25 cellular contexts compared by ENCODE assay signal in genomic region chr7:1987591-1988532, GRCh38.
DNase-seq lines count a peak whose midpoint lies in the region; ATAC-seq and FAIRE-seq lines count a peak whose summit lies in the region.
"Had no signal": no experiment of that assay in that cellular context is flagged by ENCODE, and none has a peak within 500 bp of the region (broad histone marks: within the 10 kb centered on the region; RNA-seq: fewer than 3 reads in every experiment).

No MANE protein-coding gene starts in this region.

- CTCF ChIA-PET in CD8-positive, alpha-beta memory T cell (lab: Charles Lee), result no interaction called here

- H3K27ac Mint-ChIP-seq in CD8-positive, alpha-beta memory T cell, result peak overlapping the region in 5 of 8 donors; percentile 47 to 96 (median 66)
- H3K27ac Mint-ChIP-seq in activated T-helper 2 cell treated with anti-CD3 and anti-CD28 coated beads, Interferon-gamma antibody, Interleukin-2, Interleukin-4, amounts not matched to agents 10 μg/mL and 5 μg/mL and 100 μg/mL, durations not matched to agents 14 hours and 24 hours and 36 hours, result peak overlapping the region; percentile 62
- peak overlapping the region; percentile 34 to 97 (median 86) for H3K27ac Mint-ChIP-seq in naive thymus-derived CD8-positive, alpha-beta T cell
- H3K27ac Mint-ChIP-seq in activated T-helper 17 cell treated with anti-CD3 and anti-CD28 coated beads, Interleukin-2, amount 50 U/mL, for 72 hours, result no peak overlapping the region
- H3K27ac Mint-ChIP-seq: activated B cell treated with CpG ODN at 0.5 μM for 24 hours had no signal

- DNase-seq in activated CD4-positive, alpha-beta T cell treated with anti-CD3 and anti-CD28 coated beads for 48 hours, result peak; percentile 14
- DNase-seq in activated CD4-positive, alpha-beta T cell treated with anti-CD3 and anti-CD28 coated beads, Interleukin-2, amount 50 U/mL, for 48 hours, result no peak
- DNase-seq in CD8-positive, alpha-beta memory T cell, result no peak
- DNase-seq in activated T-helper 2 cell treated with anti-CD3 and anti-CD28 coated beads, Interferon-gamma antibody, Interleukin-2, Interleukin-4, amounts not matched to agents 10 μg/mL and 5 μg/mL and 100 μg/mL, durations not matched to agents 14 hours and 24 hours and 36 hours (ENCODE audit: low spot score), result no peak
- DNase-seq in naive thymus-derived CD8-positive, alpha-beta T cell, result peak in 1 of 10 donors; percentile 22
- DNase-seq in HTR-8/SVneo (ENCODE audit: insufficient read length, low spot score), result no peak
- DNase-seq: activated B cell treated with CpG ODN at 0.5 μM for 24 hours, DMS153, foreskin fibroblast, KBM-7, lower lobe of right lung, NCI-H187, NCI-H226, PC-3, SJCRH30, trophoblast cell had no signal

- no peaks in the 10 kb centered on the region for H3K27me3 ChIP-seq in CD8-positive, alpha-beta memory T cell (ENCODE audit: insufficient read depth, low read length, poor library complexity, severe bottlenecking)
- H3K27me3 ChIP-seq: BE2C, hepatocyte, SJCRH30 had no signal

- H3K4me1 ChIP-seq in CD8-positive, alpha-beta memory T cell (ENCODE audit: insufficient read depth, low read length), result peaks cover 35% of the 10 kb centered on the region
- H3K4me1 ChIP-seq: BE2C, lower lobe of right lung, parathyroid adenoma, SJCRH30 had no signal

- H3K4me3 Mint-ChIP-seq in CD8-positive, alpha-beta memory T cell, result peak overlapping the region in 1 of 7 donors; percentile 88
- H3K4me3 Mint-ChIP-seq in activated T-helper 2 cell treated with anti-CD3 and anti-CD28 coated beads, Interferon-gamma antibody, Interleukin-2, Interleukin-4, amounts not matched to agents 10 μg/mL and 5 μg/mL and 100 μg/mL, durations not matched to agents 14 hours and 24 hours and 36 hours (ENCODE audit: low read depth), result no peak overlapping the region
- H3K4me3 Mint-ChIP-seq in naive thymus-derived CD8-positive, alpha-beta T cell, result peak overlapping the region in 4 of 10 donors; percentile 26 to 73 (median 46)
- no peak overlapping the region for H3K4me3 Mint-ChIP-seq in activated T-helper 17 cell treated with anti-CD3 and anti-CD28 coated beads, Interleukin-2, amount 50 U/mL, for 72 hours
- H3K4me3 Mint-ChIP-seq: activated B cell treated with CpG ODN at 0.5 μM for 24 hours; stimulated activated naive CD8-positive, alpha-beta T cell treated with anti-CD3 and anti-CD28 coated beads, Interleukin-15, Interleukin-2, amounts not matched to agents 100 ng/mL and 50 ng/mL, for 24 hours had no signal

- ATAC-seq in naive thymus-derived CD8-positive, alpha-beta T cell, result peak in 1 of 2 donors; percentile 44
- no peak for ATAC-seq in GM18909 (IDR thresholded peaks at IDR 0.05; ENCODE audit: poor library complexity, unreplicated experiment)
- ATAC-seq in activated T-helper 17 cell treated with anti-CD3 and anti-CD28 coated beads, Interleukin-2, amount 50 U/mL, for 72 hours (replicated peaks), result no peak
- ATAC-seq: PC-3 had no signal

- FAIRE-seq in HTR-8/SVneo (lab: Jason Lieb, UNC), result no peak
- FAIRE-seq: GM12891, islet of Langerhans had no signal

- H3K27ac ChIP-seq in CD8-positive, alpha-beta memory T cell (ENCODE audit: low read depth, low read length), result no peak overlapping the region
- H3K27ac ChIP-seq: epithelial cell of prostate, hepatocyte, lower lobe of right lung, parathyroid adenoma, SJCRH30 had no signal

- no peaks in the 10 kb centered on the region for H3K36me3 ChIP-seq in CD8-positive, alpha-beta memory T cell (ENCODE audit: insufficient read depth, low read length)
- H3K36me3 ChIP-seq: BE2C, SJCRH30 had no signal

- H3K27me3 Mint-ChIP-seq in CD8-positive, alpha-beta memory T cell, result no peaks in the 10 kb centered on the region
- peaks cover 4% of the 10 kb centered on the region for H3K27me3 Mint-ChIP-seq in activated T-helper 2 cell treated with anti-CD3 and anti-CD28 coated beads, Interferon-gamma antibody, Interleukin-2, Interleukin-4, amounts not matched to agents 10 μg/mL and 5 μg/mL and 100 μg/mL, durations not matched to agents 14 hours and 24 hours and 36 hours (ENCODE audit: low read depth)
- H3K27me3 Mint-ChIP-seq in naive thymus-derived CD8-positive, alpha-beta T cell, result no peaks in the 10 kb centered on the region
- H3K27me3 Mint-ChIP-seq in activated T-helper 17 cell treated with anti-CD3 and anti-CD28 coated beads, Interleukin-2, amount 50 U/mL, for 72 hours, result no peaks in the 10 kb centered on the region
- H3K27me3 Mint-ChIP-seq: activated B cell treated with CpG ODN at 0.5 μM for 24 hours; stimulated activated naive CD8-positive, alpha-beta T cell treated with anti-CD3 and anti-CD28 coated beads, Interleukin-15, Interleukin-2, amounts not matched to agents 100 ng/mL and 50 ng/mL, for 24 hours had no signal

- intact Hi-C loops in activated T-helper 2 cell treated with anti-CD3 and anti-CD28 coated beads, Interferon-gamma antibody, Interleukin-2, Interleukin-4, amounts not matched to agents 10 μg/mL and 5 μg/mL and 100 μg/mL, durations not matched to agents 14 hours and 24 hours and 36 hours (cut with micrococcal nuclease), result no loop called here

- peaks cover 0 to 1% (median 0%) of the 10 kb centered on the region in 3 donors for H3K36me3 Mint-ChIP-seq in CD8-positive, alpha-beta memory T cell
- H3K36me3 Mint-ChIP-seq in activated T-helper 2 cell treated with anti-CD3 and anti-CD28 coated beads, Interferon-gamma antibody, Interleukin-2, Interleukin-4, amounts not matched to agents 10 μg/mL and 5 μg/mL and 100 μg/mL, durations not matched to agents 14 hours and 24 hours and 36 hours (ENCODE audit: low read depth), result peaks cover 14% of the 10 kb centered on the region
- peaks cover 0 to 5% (median 3%) of the 10 kb centered on the region in 3 donors for H3K36me3 Mint-ChIP-seq in naive thymus-derived CD8-positive, alpha-beta T cell
- H3K36me3 Mint-ChIP-seq in activated T-helper 17 cell treated with anti-CD3 and anti-CD28 coated beads, Interleukin-2, amount 50 U/mL, for 72 hours (ENCODE audit: low read depth), result peaks cover 6% of the 10 kb centered on the region

- no peak overlapping the region for H3K4me3 ChIP-seq in CD8-positive, alpha-beta memory T cell (ENCODE audit: low read length)
- H3K4me3 ChIP-seq: hepatocyte, lower lobe of right lung, SJCRH30 had no signal

- H3K9me3 Mint-ChIP-seq in CD8-positive, alpha-beta memory T cell, result no peaks in the 10 kb centered on the region
- H3K9me3 Mint-ChIP-seq in activated T-helper 2 cell treated with anti-CD3 and anti-CD28 coated beads, Interferon-gamma antibody, Interleukin-2, Interleukin-4, amounts not matched to agents 10 μg/mL and 5 μg/mL and 100 μg/mL, durations not matched to agents 14 hours and 24 hours and 36 hours, result no peaks in the 10 kb centered on the region
- no peaks in the 10 kb centered on the region for H3K9me3 Mint-ChIP-seq in naive thymus-derived CD8-positive, alpha-beta T cell
- H3K9me3 Mint-ChIP-seq in activated T-helper 17 cell treated with anti-CD3 and anti-CD28 coated beads, Interleukin-2, amount 50 U/mL, for 72 hours, result no peaks in the 10 kb centered on the region
- H3K9me3 Mint-ChIP-seq: activated B cell treated with CpG ODN at 0.5 μM for 24 hours; stimulated activated naive CD8-positive, alpha-beta T cell treated with anti-CD3 and anti-CD28 coated beads, Interleukin-15, Interleukin-2, amounts not matched to agents 100 ng/mL and 50 ng/mL, for 24 hours had no signal

- no peaks in the 10 kb centered on the region for H3K9me3 ChIP-seq in CD8-positive, alpha-beta memory T cell (ENCODE audit: low read length)
- H3K9me3 ChIP-seq: BE2C, lower lobe of right lung, SJCRH30 had no signal

- POLR2A ChIA-PET in CD8-positive, alpha-beta memory T cell (lab: Charles Lee), result no interaction called here
- POLR2A ChIA-PET in naive thymus-derived CD8-positive, alpha-beta T cell (lab: Charles Lee), result interaction anchor here (1.6 kb wide), 2 partner anchors 11 to 48 kb away, joined by 3 to 18 read pairs; no protein-coding TSS in a partner anchor

- H3K4me1 Mint-ChIP-seq in CD8-positive, alpha-beta memory T cell, result peaks cover 25 to 42% (median 29%) of the 10 kb centered on the region in 3 donors
- peaks cover 17% of the 10 kb centered on the region for H3K4me1 Mint-ChIP-seq in activated T-helper 2 cell treated with anti-CD3 and anti-CD28 coated beads, Interferon-gamma antibody, Interleukin-2, Interleukin-4, amounts not matched to agents 10 μg/mL and 5 μg/mL and 100 μg/mL, durations not matched to agents 14 hours and 24 hours and 36 hours (ENCODE audit: low read depth)
- H3K4me1 Mint-ChIP-seq in naive thymus-derived CD8-positive, alpha-beta T cell, result peaks cover 23 to 40% (median 36%) of the 10 kb centered on the region in 4 donors
- H3K4me1 Mint-ChIP-seq in activated T-helper 17 cell treated with anti-CD3 and anti-CD28 coated beads, Interleukin-2, amount 50 U/mL, for 72 hours, result peaks cover 4% of the 10 kb centered on the region
- H3K4me1 Mint-ChIP-seq: activated B cell treated with CpG ODN at 0.5 μM for 24 hours had no signal
